ENCODE assay signal across 15 cellular contexts in genomic region chr14:99596071-99596627, GRCh38. TPM values are rescaled to one million over a fixed set of nuclear protein-coding genes. Genes with fewer than 3 reads are reported as not detected.
DNase-seq lines count a peak whose midpoint lies in the region; ATAC-seq, FAIRE-seq and TF ChIP-seq lines count a peak whose summit lies in the region.
"Had no signal": no experiment of that assay in that cellular context is flagged by ENCODE, and none has a peak within 500 bp of the region (broad histone marks: within the 10 kb centered on the region; RNA-seq: fewer than 3 reads in every experiment).

No MANE protein-coding gene starts in this region.

- H3K27ac ChIP-seq in kidney (ENCODE audit: low read depth in 2 of 2, low read length in 2 of 2) (peak overlapping the region; percentile 13 to 43), skeletal muscle tissue (ENCODE audit: low read depth, low read length) (peak overlapping the region; percentile 46), H9 (ENCODE audit: insufficient read length, low read depth, low read length) (no peak overlapping the region)

- no peak overlapping the region for H3K14ac ChIP-seq in H9 (ENCODE audit: insufficient read depth, low read length)

- no peaks in the 10 kb centered on the region for H3K9me3 Mint-ChIP-seq in Caco-2 (ENCODE audit: unreplicated experiment)
- no peaks in the 10 kb centered on the region for H3K9me3 Mint-ChIP-seq in H9
- H3K9me3 Mint-ChIP-seq: activated CD8-positive, alpha-beta T cell treated with anti-CD3 and anti-CD28 coated beads for 36 hours; activated naive CD4-positive, alpha-beta T cell treated with anti-CD3 and anti-CD28 coated beads, Interleukin-2, amount 50 U/mL, for 24 hours; T-helper 1 cell treated with Interleukin-12 subunit alpha and Interleukin-12 subunit beta and Interleukin-4 antibody, amounts not matched to agents 30 μg/mL and 1 μg/mL, for 36 hours had no signal

- H3K27me3 Mint-ChIP-seq in Caco-2 (ENCODE audit: insufficient read depth, unreplicated experiment): no peaks in the 10 kb centered on the region
- peaks cover under 1% of the 10 kb centered on the region for H3K27me3 Mint-ChIP-seq in H9 (ENCODE audit: low read depth)
- H3K27me3 Mint-ChIP-seq: activated CD8-positive, alpha-beta T cell treated with anti-CD3 and anti-CD28 coated beads for 36 hours; activated naive CD4-positive, alpha-beta T cell treated with anti-CD3 and anti-CD28 coated beads, Interleukin-2, amount 50 U/mL, for 24 hours had no signal

- H3K4me1 ChIP-seq in Caco-2: peaks cover 54% of the 10 kb centered on the region
- peaks cover 30 to 35% of the 10 kb centered on the region in 2 donors for H3K4me1 ChIP-seq in kidney (ENCODE audit: control insufficient read depth in 1 of 2, insufficient read depth in 1 of 2, low read depth in 1 of 2, low read length in 2 of 2)
- H3K4me1 ChIP-seq in skeletal muscle tissue (ENCODE audit: control insufficient read depth in 3 of 3, insufficient read depth in 3 of 3, low read length in 3 of 3): peaks cover 36 to 79% (median 72%) of the 10 kb centered on the region in 3 donors
- H3K4me1 ChIP-seq in H9 (ENCODE audit: insufficient read depth, low read length): peaks cover 2% of the 10 kb centered on the region; the same call in 1 of the 2 replicates

- POLR2A ChIA-PET in Caco-2 (lab: Charles Lee): no interaction called here

- H3K36me3 ChIP-seq in Caco-2 (ENCODE audit: control insufficient read depth, insufficient read depth, low read length): no peaks in the 10 kb centered on the region
- no peaks in the 10 kb centered on the region for H3K36me3 ChIP-seq in kidney (ENCODE audit: control insufficient read depth in 1 of 2, insufficient read depth in 2 of 2, low read length in 2 of 2)
- no peaks in the 10 kb centered on the region for H3K36me3 ChIP-seq in skeletal muscle tissue (ENCODE audit: control insufficient read depth in 3 of 3, insufficient read depth in 3 of 3, low read length in 3 of 3)

- H3K9me3 ChIP-seq in Caco-2 (no peaks in the 10 kb centered on the region), kidney (ENCODE audit: control insufficient read depth in 1 of 2, low read length in 2 of 2) (no peaks in the 10 kb centered on the region), skeletal muscle tissue (ENCODE audit: control insufficient read depth in 3 of 3, low read length in 3 of 3) (no peaks in the 10 kb centered on the region), H9 (ENCODE audit: control insufficient read depth, low read depth, low read length) (no peaks in the 10 kb centered on the region)

- H3K23me2 ChIP-seq in H9 (ENCODE audit: insufficient read length, low read depth, low read length, poor library complexity, severe bottlenecking): no peaks in the 10 kb centered on the region

- H2AFZ ChIP-seq in H9 (ENCODE audit: low read length): no peak overlapping the region

- no TSS peak for BruUV-seq in Caco-2 (replicated peaks; lab: Mats Ljungman, UMichigan)

- H2AK5ac ChIP-seq in H9 (ENCODE audit: insufficient read length, low read length): no peak overlapping the region

- H3K4me3 ChIP-seq in Caco-2 (ENCODE audit: low read depth, low read length): no peak overlapping the region
- H3K4me3 ChIP-seq in kidney (ENCODE audit: low read length in 2 of 2): no peak overlapping the region
- no peak overlapping the region for H3K4me3 ChIP-seq in skeletal muscle tissue (ENCODE audit: low read length in 3 of 3)
- H3K4me3 ChIP-seq: skin epidermis had no signal

- H2BK15ac ChIP-seq in H9 (ENCODE audit: low read depth, low read length): no peak overlapping the region

- no peak overlapping the region for H4K91ac ChIP-seq in H9 (ENCODE audit: insufficient read length, low read depth, low read length)

- H4K8ac ChIP-seq in H9 (replicated peaks; ENCODE audit: insufficient read length, low read depth, low read length): no peak overlapping the region

- H3K4ac ChIP-seq in H9 (ENCODE audit: low read depth, low read length): no peak overlapping the region

- H4K20me1 ChIP-seq in H9 (ENCODE audit: control insufficient read depth, insufficient read depth, insufficient read length): no peaks in the 10 kb centered on the region

- H2BK120ac ChIP-seq in H9 (ENCODE audit: low read depth, low read length, poor library complexity, severe bottlenecking): no peak overlapping the region

- H3T11ph ChIP-seq in H9 (ENCODE audit: low read length): no peak overlapping the region

- peaks cover 63% of the 10 kb centered on the region for H3K4me1 Mint-ChIP-seq in Caco-2 (ENCODE audit: low read depth, unreplicated experiment)
- peaks cover 26 to 69% of the 10 kb centered on the region in 2 experiments for H3K4me1 Mint-ChIP-seq in H9

- H3K79me1 ChIP-seq in H9 (ENCODE audit: insufficient read depth, low read depth, low read length, poor library complexity, severe bottlenecking): peaks cover 3% of the 10 kb centered on the region

- H4K5ac ChIP-seq in H9 (ENCODE audit: insufficient read length, low read depth, low read length): no peak overlapping the region

- ATAC-seq in HG02981 (IDR thresholded peaks at IDR 0.05; ENCODE audit: unreplicated experiment): no peak

- H3K9ac ChIP-seq in kidney (ENCODE audit: low read length in 2 of 2) (no peak overlapping the region), skeletal muscle tissue (ENCODE audit: low read depth in 1 of 3, low read length in 3 of 3) (peak overlapping the region in 1 of 3 donors; percentile 51), H9 (ENCODE audit: extremely low read depth, insufficient read length, low read length) (no peak overlapping the region)

- H3K79me2 ChIP-seq in H9 (ENCODE audit: insufficient read depth, low read length): peaks cover 8% of the 10 kb centered on the region; the same call in 1 of the 2 replicates

- no peak overlapping the region for H3K56ac ChIP-seq in H9 (ENCODE audit: insufficient read length, low read depth, low read length)

- no peak overlapping the region for H3K4me2 ChIP-seq in H9 (ENCODE audit: insufficient read depth, insufficient read length, low read length)

- H3K23ac ChIP-seq in H9 (ENCODE audit: insufficient read length, low read depth, low read length): no peak overlapping the region

- no CpG with 5 or more reads among the region's 10 CpGs for WGBS in H9 (ENCODE audit: extremely low coverage, insufficient read length, low lambda C conversion rate)

- peak overlapping the region; percentile 85 for H3K27ac Mint-ChIP-seq in Caco-2 (ENCODE audit: unreplicated experiment)
- peak overlapping the region in 1 of 3 experiments; percentile 31; a peak in 2 of 7 replicates for H3K27ac Mint-ChIP-seq in H9
- H3K27ac Mint-ChIP-seq: activated CD8-positive, alpha-beta T cell treated with anti-CD3 and anti-CD28 coated beads for 36 hours; activated naive CD4-positive, alpha-beta T cell treated with anti-CD3 and anti-CD28 coated beads, Interleukin-2, amount 50 U/mL, for 24 hours had no signal

- H2BK12ac ChIP-seq in H9 (ENCODE audit: insufficient read length, low read depth, low read length): no peak overlapping the region

- FAIRE-seq in kidney (lab: Jason Lieb, UNC): no peak

- no peak overlapping the region for H2BK5ac ChIP-seq in H9 (ENCODE audit: insufficient read length, low read length)

- no peaks in the 10 kb centered on the region for H3K27me3 ChIP-seq in Caco-2 (replicated peaks; ENCODE audit: control insufficient read depth, insufficient read depth, low read length)
- no peaks in the 10 kb centered on the region for H3K27me3 ChIP-seq in skeletal muscle tissue (ENCODE audit: control insufficient read depth in 3 of 3, insufficient read depth in 3 of 3, low read length in 3 of 3)
- H3K27me3 ChIP-seq in H9 (ENCODE audit: insufficient read depth, low read length): no peaks in the 10 kb centered on the region

- H2BK20ac ChIP-seq in H9 (ENCODE audit: low read depth, low read length, poor library complexity, severe bottlenecking): no peak overlapping the region

- no peak overlapping the region for H3K4me3 Mint-ChIP-seq in Caco-2 (ENCODE audit: unreplicated experiment)
- H3K4me3 Mint-ChIP-seq in H9: no peak overlapping the region
- H3K4me3 Mint-ChIP-seq: activated CD8-positive, alpha-beta T cell treated with anti-CD3 and anti-CD28 coated beads for 36 hours; T-helper 1 cell treated with Interleukin-12 subunit alpha and Interleukin-12 subunit beta and Interleukin-4 antibody, amounts not matched to agents 30 μg/mL and 1 μg/mL, for 36 hours had no signal

- H3K18ac ChIP-seq in H9 (ENCODE audit: insufficient read length, low read depth, low read length): no peak overlapping the region

- TF ChIP-seq CTCF in Caco-2 (IDR thresholded peaks at IDR 0.05; ENCODE audit: insufficient read depth in 1 of 2, low read depth in 1 of 2, low read length in 1 of 2, severe bottlenecking in 1 of 2, unreplicated experiment in 1 of 2) (no peak), kidney (IDR thresholded peaks at IDR 0.05; ENCODE audit: borderline replicate concordance, extremely low read depth, insufficient read depth) (no peak), H9 (conservative IDR thresholded peaks at IDR 0.05) (no peak)

- peak; percentile 26 to 52 for DNase-seq in Caco-2
- DNase-seq in amniotic epithelial cell (ENCODE audit: low read depth): peak; percentile 46
- no peak for DNase-seq in kidney
- DNase-seq in H9: no peak
- no peak for DNase-seq in GM19238 (ENCODE audit: insufficient read length, low spot score)
- no peak for DNase-seq in activated CD8-positive, alpha-beta memory T cell treated with anti-CD3 and anti-CD28 coated beads for 24 hours
- DNase-seq: activated CD8-positive, alpha-beta T cell treated with anti-CD3 and anti-CD28 coated beads for 36 hours; midbrain; NCI-H2029; NK-92 treated with Interleukin-12 subunit alpha and Interleukin-12 subunit beta, amount 100 ng/mL, for 24 hours had no signal

- intact Hi-C loops in Caco-2 (cut with micrococcal nuclease; ENCODE audit: unreplicated experiment) (loop anchor here (1.0 kb wide), 1 partner anchor 16 kb away; no protein-coding TSS in a partner anchor), kidney (cut with DNase I) (no loop called here)

- CTCF ChIA-PET in Caco-2 (lab: Charles Lee): no interaction called here

- H3K36me3 Mint-ChIP-seq in Caco-2 (ENCODE audit: insufficient read depth, unreplicated experiment) (peaks cover 7% of the 10 kb centered on the region), H9 (ENCODE audit: insufficient read depth in 1 of 3, low read depth in 3 of 3) (no peaks in the 10 kb centered on the region; a peak in 2 of 7 replicates)
- H3K36me3 Mint-ChIP-seq: activated naive CD4-positive, alpha-beta T cell treated with anti-CD3 and anti-CD28 coated beads, Interleukin-2, amount 50 U/mL, for 24 hours had no signal

RNA-seq across cellular contexts. Expression of gene CCDC85C, which starts 7.9 kb away (rescaled TPM):
- total RNA-seq in Caco-2 (2022): 69.1 and 76.2 TPM in 2 replicates
- 21.4 TPM for total RNA-seq in kidney
- polyA plus RNA-seq in kidney (ENCODE audit: insufficient read depth, low read depth, low replicate concordance): 14.7 TPM
- 1.6 TPM for total RNA-seq in skeletal muscle tissue
- total RNA-seq in H9 (2021): 33.2 and 36.3 TPM in 2 replicates

RNA-seq across cellular contexts. Expression of gene HHIPL1, which starts 48.8 kb away (rescaled TPM):
- total RNA-seq in Caco-2 (2022) (2.1 and 2.9 TPM in 2 replicates), kidney (0.88 TPM), skeletal muscle tissue (2.6 TPM), H9 (2021) (2.6 and 2.9 TPM in 2 replicates)
- polyA plus RNA-seq in kidney (ENCODE audit: insufficient read depth, low read depth, low replicate concordance): 0.32 TPM

Comparison
In these comparisons a context has a peak if more than half of its experiments do, and no peak if none do; other contexts are left out.
1. DNase-seq: peak in Caco-2 (2 of 2) and amniotic epithelial cell (single experiment); none in kidney (single experiment), H9 (single experiment), GM19238 (single experiment) and activated CD8-positive, alpha-beta memory T cell treated with anti-CD3 and anti-CD28 coated beads for 24 hours (single experiment).